In genomic region chr19:32691952-32692726, GRCh38 we compare ENCODE assay signal across 8 cellular contexts. TPM values are rescaled to one million over a fixed set of nuclear protein-coding genes. Genes with fewer than 3 reads are reported as not detected.
DNase-seq lines count a peak whose midpoint lies in the region; ATAC-seq and TF ChIP-seq lines count a peak whose summit lies in the region.

No MANE protein-coding gene starts in this region.

- H3K27ac ChIP-seq in SJCRH30 (peak overlapping the region; percentile 60), trophoblast cell (ENCODE audit: low read depth, low read length) (no peak overlapping the region)

- peak overlapping the region; percentile 54 for H3K9ac ChIP-seq in trophoblast cell (ENCODE audit: low read length)

- H3K9me3 ChIP-seq in Caco-2 = no peaks in the 10 kb centered on the region
- H3K9me3 ChIP-seq in SJCRH30 (replicated peaks) = no peaks in the 10 kb centered on the region
- no peaks in the 10 kb centered on the region for H3K9me3 ChIP-seq in trophoblast cell (ENCODE audit: insufficient read depth, low read depth, low read length)

- no CpG with 5 or more reads among the region's 93 CpGs for WGBS in trophoblast cell (ENCODE audit: extremely low coverage, insufficient coverage, insufficient read length)

- H3K9me3 Mint-ChIP-seq in Caco-2 (ENCODE audit: unreplicated experiment) = peaks cover 10% of the 10 kb centered on the region

- peaks cover 10% of the 10 kb centered on the region for H3K79me1 ChIP-seq in trophoblast cell (ENCODE audit: low read length)

- peak overlapping the region; percentile 92 for H3K4me3 ChIP-seq in Caco-2 (ENCODE audit: low read depth, low read length)
- peak overlapping the region; percentile 68 for H3K4me3 ChIP-seq in SJCRH30
- peak overlapping the region; percentile 73 for H3K4me3 ChIP-seq in trophoblast cell (ENCODE audit: low read depth, low read length)

- H2BK120ac ChIP-seq in trophoblast cell (ENCODE audit: insufficient read depth, low read length, poor library complexity) = peak overlapping the region; percentile 48

- H2BK12ac ChIP-seq in trophoblast cell (ENCODE audit: low read length) = no peak overlapping the region

- H3K4me1 ChIP-seq in Caco-2 = peaks cover 20% of the 10 kb centered on the region
- peaks cover 3% of the 10 kb centered on the region for H3K4me1 ChIP-seq in SJCRH30
- H3K4me1 ChIP-seq in trophoblast cell (ENCODE audit: control insufficient read depth in 1 of 2, insufficient read depth in 2 of 2, low read length in 2 of 2) = peaks cover 9 to 12% of the 10 kb centered on the region in 2 experiments

- no peaks in the 10 kb centered on the region for H3K27me3 Mint-ChIP-seq in Caco-2 (ENCODE audit: insufficient read depth, unreplicated experiment)

- no peak for TF ChIP-seq CTCF in Caco-2 (IDR thresholded peaks at IDR 0.05; ENCODE audit: insufficient read depth in 1 of 2, low read depth in 1 of 2, low read length in 1 of 2, severe bottlenecking in 1 of 2, unreplicated experiment in 1 of 2)

- peak overlapping the region; percentile 84 for H2AK5ac ChIP-seq in trophoblast cell (ENCODE audit: low read length)

- CTCF ChIA-PET in Caco-2 (lab: Charles Lee) = no interaction called here

- peak overlapping the region; percentile 55 for H3K18ac ChIP-seq in trophoblast cell (ENCODE audit: low read length)

- H3K36me3 Mint-ChIP-seq in Caco-2 (ENCODE audit: insufficient read depth, unreplicated experiment) = peaks cover 32% of the 10 kb centered on the region

- H3K27me3 ChIP-seq in Caco-2 (replicated peaks; ENCODE audit: control insufficient read depth, insufficient read depth, low read length) (no peaks in the 10 kb centered on the region), SJCRH30 (no peaks in the 10 kb centered on the region), trophoblast cell (ENCODE audit: insufficient read depth, low read length) (no peaks in the 10 kb centered on the region)

- peak overlapping the region; percentile 74 for H4K91ac ChIP-seq in trophoblast cell (ENCODE audit: low read depth, low read length)

- POLR2A ChIA-PET in Caco-2 (lab: Charles Lee) = interaction anchor here (1.0 to 1.2 kb wide), 3 partner anchors 8 to 17 kb away, joined by 3 to 5 read pairs (median 3); partner anchors contain the start of genes ANKRD27 and RGS9BP

- H4K12ac ChIP-seq in trophoblast cell (ENCODE audit: low read depth, low read length) = peak overlapping the region; percentile 61

- peak; percentile 66 to 75 for DNase-seq in Caco-2
- peak; percentile 65 to 67 for DNase-seq in SJCRH30
- DNase-seq in amygdala (lab: John Stamatoyannopoulos, UW) = peak in 46 of 56 donors; percentile 11 to 73 (median 40)
- DNase-seq in left ventricle myocardium superior = peak; percentile 81
- peak; percentile 29 to 54 for DNase-seq in trophoblast cell
- DNase-seq in ecto neural progenitor cell (ENCODE audit: low spot score) = no peak

- H3K4me1 Mint-ChIP-seq in Caco-2 (ENCODE audit: low read depth, unreplicated experiment) = peaks cover 40% of the 10 kb centered on the region

- peak overlapping the region; percentile 92 for H2AFZ ChIP-seq in trophoblast cell (ENCODE audit: insufficient read depth, low read length, poor library complexity)

- peak overlapping the region; percentile 14 for H2BK5ac ChIP-seq in trophoblast cell (ENCODE audit: low read depth, low read length, poor library complexity)

- ATAC-seq in GM19372 (IDR thresholded peaks at IDR 0.05; ENCODE audit: low read depth, unreplicated experiment) (peak; percentile 57), HG03432 (IDR thresholded peaks at IDR 0.05; ENCODE audit: unreplicated experiment) (peak; percentile 73), left ventricle myocardium superior (peak; percentile 77)

- H3K27ac Mint-ChIP-seq in Caco-2 (ENCODE audit: unreplicated experiment) = peak overlapping the region; percentile 81

- peak overlapping the region; percentile 80 for H3K4me3 Mint-ChIP-seq in Caco-2 (ENCODE audit: unreplicated experiment)

- no peak overlapping the region for H3K23ac ChIP-seq in trophoblast cell (ENCODE audit: low read length)

- H3K79me2 ChIP-seq in trophoblast cell (ENCODE audit: control insufficient read depth, insufficient read depth, low read length, poor library complexity) = peaks cover 5% of the 10 kb centered on the region

- peak overlapping the region; percentile 49 for H3K4ac ChIP-seq in trophoblast cell (ENCODE audit: low read depth, low read length)

- H3K4me2 ChIP-seq in trophoblast cell (ENCODE audit: low read length) = peak overlapping the region; percentile 78

- H3K36me3 ChIP-seq in Caco-2 (ENCODE audit: control insufficient read depth, insufficient read depth, low read length) (peaks cover 1% of the 10 kb centered on the region; the same call in 1 of the 2 replicates), SJCRH30 (peaks cover 7% of the 10 kb centered on the region; the same call in 1 of the 2 replicates), trophoblast cell (ENCODE audit: control insufficient read depth in 1 of 2, insufficient read depth in 2 of 2, low read length in 2 of 2) (no peaks in the 10 kb centered on the region)

- BruUV-seq in Caco-2 (replicated peaks; lab: Mats Ljungman, UMichigan) = TSS peak; percentile 18

- peak overlapping the region; percentile 91 for H3K14ac ChIP-seq in trophoblast cell (ENCODE audit: low read length)

- intact Hi-C loops in Caco-2 (cut with micrococcal nuclease; ENCODE audit: unreplicated experiment) = loop anchor here (1.0 kb wide), 1 partner anchor 17 kb away; the partner anchor contains the start of genes ANKRD27 and RGS9BP
- intact Hi-C loops in left ventricle myocardium superior (cut with micrococcal nuclease) = no loop called here

- H4K8ac ChIP-seq in trophoblast cell (ENCODE audit: low read depth, low read length) = peak overlapping the region; percentile 78

RNA-seq across cellular contexts. Expression of gene NUDT19, which starts 0.5 kb away (rescaled TPM):
- total RNA-seq in Caco-2 (2022) (24.0 and 24.4 TPM in 2 replicates), left ventricle myocardium superior (24.8 TPM)
- 21.0 and 21.7 TPM in 2 replicates for total RNA-seq in SJCRH30 (2014; rRNA removed; shearing (Covaris generic))
- polyA plus RNA-seq in trophoblast cell (2013) = 2.7 TPM in 2 replicates

RNA-seq across cellular contexts. Expression of gene RGS9BP, which starts 16.5 kb away (rescaled TPM):
- 0.75 and 1.0 TPM in 2 replicates for total RNA-seq in Caco-2 (2022)
- total RNA-seq in SJCRH30 (2014; rRNA removed; shearing (Covaris generic)) = 0.18 and 0.38 TPM in 2 replicates
- 15.3 TPM for total RNA-seq in left ventricle myocardium superior
- polyA plus RNA-seq in trophoblast cell (2013) = 0.01 TPM in 1 of 2 replicates, not detected in the other

RNA-seq across cellular contexts. Expression of gene ANKRD27, which starts 17.2 kb away (rescaled TPM):
- total RNA-seq in Caco-2 (2022) (53.9 and 54.3 TPM in 2 replicates), left ventricle myocardium superior (23.4 TPM)
- total RNA-seq in SJCRH30 (2014; rRNA removed; shearing (Covaris generic)) = 32.2 and 33.8 TPM in 2 replicates
- 13.4 and 13.7 TPM in 2 replicates for polyA plus RNA-seq in trophoblast cell (2013)

RNA-seq across cellular contexts. Expression of gene TDRD12, which starts 27.4 kb away (rescaled TPM):
- total RNA-seq in Caco-2 (2022) (0.11 and 0.30 TPM in 2 replicates), left ventricle myocardium superior (not detected)
- total RNA-seq in SJCRH30 (2014; rRNA removed; shearing (Covaris generic)) = 0.18 and 0.26 TPM in 2 replicates
- polyA plus RNA-seq in trophoblast cell (2013) = 0.05 and 0.15 TPM in 2 replicates
